Comparison of ENCODE assay signal across 29 cellular contexts in the genomic region with DNA sequence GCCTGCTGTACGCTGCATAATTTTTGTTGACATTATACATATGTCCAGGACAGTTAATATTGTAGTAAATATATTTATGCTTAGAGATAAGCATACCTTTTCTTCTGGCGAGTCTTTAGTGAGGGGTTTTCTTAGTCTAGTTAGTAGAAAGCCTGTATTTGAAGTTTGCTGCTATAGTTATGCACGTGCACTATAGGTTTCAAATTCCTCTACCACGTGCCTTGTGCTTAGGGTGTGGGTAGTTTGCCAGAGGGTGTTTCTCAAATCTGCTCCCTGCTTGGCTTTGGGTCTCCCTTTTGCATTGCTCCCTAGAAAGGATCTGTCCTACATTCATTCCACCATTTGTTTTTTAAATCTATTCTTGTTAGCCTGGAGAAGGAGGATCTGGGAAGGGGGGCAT.
"Had no signal": no experiment of that assay in that cellular context is flagged by ENCODE, and none has a peak within 500 bp of the region (broad histone marks: within the 10 kb centered on the region; RNA-seq: fewer than 3 reads in every experiment).

No MANE protein-coding gene starts in this region.

- H3K27ac Mint-ChIP-seq: dendritic cell treated with granulocyte-macrophage colony-stimulating factor and Interleukin-4, amounts not matched to agents 40 ng/mL and 50 ng/mL, for 4 days; effector memory CD8-positive, alpha-beta T cell; endodermal cell had no signal

- H3K27me3 ChIP-seq: colonic mucosa, dorsolateral prefrontal cortex, esophagus muscularis mucosa, esophagus squamous epithelium, foreskin keratinocyte, gastrocnemius medialis, gastroesophageal sphincter, heart left ventricle, heart right ventricle had no signal

- H3K4me1 Mint-ChIP-seq: endodermal cell had no signal

- H3K27ac ChIP-seq: colonic mucosa, coronary artery, dorsolateral prefrontal cortex, epithelial cell of prostate, esophagus muscularis mucosa, esophagus squamous epithelium, foreskin keratinocyte, gastrocnemius medialis, gastroesophageal sphincter, heart left ventricle, heart right ventricle had no signal

- H3K4me3 ChIP-seq: colonic mucosa, coronary artery, dorsolateral prefrontal cortex, esophagus muscularis mucosa, esophagus squamous epithelium, gastrocnemius medialis, gastroesophageal sphincter, heart left ventricle, heart right ventricle had no signal

- H3K36me3 ChIP-seq: colonic mucosa, esophagus muscularis mucosa, esophagus squamous epithelium, gastrocnemius medialis, gastroesophageal sphincter, heart left ventricle, heart right ventricle had no signal

- H3K9me3 ChIP-seq: colonic mucosa, esophagus squamous epithelium, gastrocnemius medialis had no signal

- H3K4me1 ChIP-seq: colonic mucosa, esophagus muscularis mucosa, esophagus squamous epithelium, foreskin keratinocyte, gastrocnemius medialis, gastroesophageal sphincter, heart left ventricle, heart right ventricle had no signal

- ATAC-seq: effector memory CD8-positive, alpha-beta T cell; esophagus mucosa; foreskin keratinocyte; gastrocnemius medialis; gastroesophageal sphincter; heart left ventricle; heart right ventricle had no signal

- FAIRE-seq: colon, endometrium, endothelial cell of umbilical vein, frontal cortex had no signal

- H3K27me3 Mint-ChIP-seq: dendritic cell treated with granulocyte-macrophage colony-stimulating factor and Interleukin-4, amounts not matched to agents 40 ng/mL and 50 ng/mL, for 4 days had no signal

- DNase-seq: colonic mucosa; cortex of kidney; dermis blood vessel endothelial cell; dorsolateral prefrontal cortex; effector CD4-positive, alpha-beta T cell; effector CD8-positive, alpha-beta T cell; effector memory CD4-positive, alpha-beta T cell; effector memory CD8-positive, alpha-beta T cell; endodermal cell; erythroblast; esophagus squamous epithelium; foreskin fibroblast; foreskin keratinocyte; foreskin melanocyte; gastrocnemius medialis; glutamatergic neuron; head of caudate nucleus; heart left ventricle; heart right ventricle had no signal

- H3K4me3 Mint-ChIP-seq: dendritic cell treated with granulocyte-macrophage colony-stimulating factor and Interleukin-4, amounts not matched to agents 40 ng/mL and 50 ng/mL, for 4 days; effector memory CD8-positive, alpha-beta T cell; endodermal cell had no signal
